In the genomic region with DNA sequence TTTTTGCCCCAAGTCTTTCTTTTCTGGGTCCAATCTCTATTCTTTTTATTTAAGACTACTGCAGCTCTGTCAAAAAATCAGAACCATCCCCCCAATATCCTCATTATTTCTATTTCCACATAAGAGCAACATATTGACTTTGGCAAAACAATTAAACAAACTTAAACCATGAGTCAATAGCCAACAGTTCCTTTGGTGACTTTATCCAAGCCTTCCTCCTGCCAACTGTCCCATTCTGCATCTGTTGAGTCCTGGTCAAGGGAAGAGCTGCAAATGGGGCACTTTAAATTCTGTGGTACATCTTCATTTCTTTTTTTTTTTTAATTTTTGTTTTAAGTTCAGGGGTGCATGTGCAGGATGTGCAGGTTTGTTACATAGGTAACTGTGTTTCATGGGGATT, we compare ENCODE assay signal across 25 cellular contexts.
"Had no signal": no experiment of that assay in that cellular context is flagged by ENCODE, and none has a peak within 500 bp of the region (broad histone marks: within the 10 kb centered on the region; RNA-seq: fewer than 3 reads in every experiment).

No MANE protein-coding gene starts in this region.

- H3K27me3 ChIP-seq: neural progenitor cell, ovary, right lobe of liver, sigmoid colon, stomach, suprapubic skin, testis, tibial artery, transverse colon, upper lobe of right lung, uterus had no signal

- H3K79me2 ChIP-seq: parathyroid adenoma had no signal

- H3K27ac ChIP-seq: neural progenitor cell, ovary, parathyroid adenoma, psoas muscle, right lobe of liver, sigmoid colon, stomach, suprapubic skin, testis, tibial artery, transverse colon, upper lobe of right lung, uterus had no signal

- DNase-seq: natural killer cell; occipital lobe; ovary; psoas muscle; right cardiac atrium; right lobe of liver; sigmoid colon; small intestine; stimulated activated CD4-positive, alpha-beta T cell treated with anti-CD3 and anti-CD28 coated beads, Interleukin-15, amount 100 ng/mL, for 24 hours; stimulated activated CD4-positive, alpha-beta T cell treated with anti-CD3 and anti-CD28 coated beads, Interleukin-2, amount 100 ng/mL, for 24 hours; stimulated activated CD4-positive, alpha-beta T cell treated with anti-CD3 and anti-CD28 coated beads, Interleukin-2, amount 100 ng/mL, for 48 hours; stimulated activated CD4-positive, alpha-beta T cell treated with anti-CD3 and anti-CD28 coated beads, Interleukin-4, amount 100 ng/mL, for 24 hours; stimulated activated naive B cell treated with anti-CD40 and anti-IgM and Interleukin-4, amounts not matched to agents 10 μg/mL and 1 μg/mL and 100 μg/mL, for 72 hours; stimulated activated naive CD4-positive, alpha-beta T cell treated with Interleukin-2 at 50 U/mL for 16 hours; stomach; substantia nigra; testis; tibial artery; transverse colon; upper lobe of right lung; uterus had no signal

- H3K36me3 ChIP-seq: neural progenitor cell, ovary, right lobe of liver, sigmoid colon, stomach, suprapubic skin, tibial artery, transverse colon, upper lobe of right lung, uterus had no signal

- H2AFZ ChIP-seq: neural progenitor cell, parathyroid adenoma had no signal

- H3K9ac ChIP-seq: neural progenitor cell, parathyroid adenoma had no signal

- H3K4me3 ChIP-seq: neural progenitor cell, ovary, psoas muscle, right lobe of liver, sigmoid colon, stomach, suprapubic skin, testis, tibial artery, transverse colon, upper lobe of right lung, uterus had no signal

- ATAC-seq: natural killer cell; psoas muscle; right cardiac atrium; right lobe of liver; stimulated activated effector memory CD8-positive, alpha-beta T cell treated with anti-CD3 and anti-CD28 coated beads, Interleukin-12 subunit alpha, Interleukin-12 subunit beta, amount 100 ng/mL, for 72 hours; stimulated activated naive B cell treated with anti-CD40 and anti-IgM and Interleukin-4, amounts not matched to agents 10 μg/mL and 1 μg/mL and 100 μg/mL, for 72 hours; upper lobe of right lung had no signal

- H3K4me1 ChIP-seq: neural progenitor cell, parathyroid adenoma, psoas muscle, right lobe of liver, stomach, suprapubic skin, testis, tibial artery, transverse colon, upper lobe of right lung, uterus had no signal

- H3K4me2 ChIP-seq: neural progenitor cell had no signal

- H3K9me3 ChIP-seq: ovary, psoas muscle, right lobe of liver, sigmoid colon, suprapubic skin, testis, tibial artery, upper lobe of right lung, uterus had no signal
